In the genomic region with DNA sequence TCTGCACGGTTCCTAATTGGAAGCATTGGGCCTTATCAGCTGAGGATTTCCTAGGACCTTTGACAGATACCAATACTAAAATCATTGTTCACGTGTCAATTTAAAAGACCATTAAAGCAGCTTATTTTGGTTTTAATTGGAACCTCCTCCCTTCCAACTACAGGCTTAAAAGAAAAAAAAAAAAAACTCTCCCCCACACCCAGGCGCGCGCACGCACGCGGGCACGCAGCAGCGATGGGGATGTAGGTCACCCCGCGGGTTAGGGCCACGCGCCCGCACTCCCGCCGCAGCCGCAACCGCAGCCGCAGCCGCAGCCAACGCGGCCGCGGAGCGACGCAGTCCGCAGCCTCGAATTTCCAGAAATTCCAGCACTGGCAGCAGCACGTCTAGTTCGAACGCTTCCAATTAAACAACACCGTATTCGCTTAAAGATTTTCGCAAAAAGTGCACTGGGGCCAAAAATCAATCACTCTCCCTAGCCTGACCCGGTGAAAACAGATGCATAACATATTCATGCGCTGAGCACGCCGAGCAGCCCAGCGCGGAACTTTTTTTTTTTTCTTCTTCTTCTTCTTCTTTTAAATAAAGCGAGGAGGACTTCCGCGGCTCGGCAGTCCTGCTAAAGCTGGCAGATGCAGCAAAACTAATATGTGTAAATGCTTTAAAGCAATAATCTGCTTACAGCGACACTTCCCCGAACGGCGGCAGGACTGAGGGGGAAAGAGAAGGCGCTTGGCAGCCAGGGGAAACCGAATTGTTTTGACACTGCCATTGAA, we compare ENCODE assay signal across 10 cellular contexts. TPM values are rescaled to one million over a fixed set of nuclear protein-coding genes. Genes with fewer than 3 reads are reported as not detected.
A peak's percentile ranks its signal among the peaks of the same experiment; 100 is the strongest.
DNase-seq lines count a peak whose midpoint lies in the region; ATAC-seq and TF ChIP-seq lines count a peak whose summit lies in the region.
"Had no signal": no experiment of that assay in that cellular context is flagged by ENCODE, and none has a peak within 500 bp of the region (broad histone marks: within the 10 kb centered on the region; RNA-seq: fewer than 3 reads in every experiment).

No MANE protein-coding gene starts in this region.

- H3K36me3 Mint-ChIP-seq in activated naive CD4-positive, alpha-beta T cell treated with anti-CD3 and anti-CD28 coated beads for 36 hours (ENCODE audit: low read depth), result peaks cover 3% of the 10 kb centered on the region
- H3K36me3 Mint-ChIP-seq in T-helper 17 cell (ENCODE audit: low read depth), result peaks cover 7% of the 10 kb centered on the region
- H3K36me3 Mint-ChIP-seq in stimulated activated naive B cell treated with anti-CD40 and anti-IgM and Interleukin-4, amounts not matched to agents 10 μg/mL and 1 μg/mL and 100 μg/mL, for 72 hours, result peaks cover 9 to 11% of the 10 kb centered on the region in 2 donors

- POLR2A ChIA-PET in PC-9 (lab: Charles Lee; ENCODE audit: unreplicated experiment), result interaction anchor here (0.6 kb wide), 1 partner anchor 10 kb away, joined by 3 read pairs; no protein-coding TSS in a partner anchor

- TF ChIP-seq CTCF in fibroblast of the aortic adventitia (IDR thresholded peaks at IDR 0.05; ENCODE audit: insufficient read depth, low read length) (no peak), PC-9 (conservative IDR thresholded peaks at IDR 0.05) (no peak)

- H3K4me3 Mint-ChIP-seq in activated naive CD4-positive, alpha-beta T cell treated with anti-CD3 and anti-CD28 coated beads for 36 hours, result peak overlapping the region; percentile 49
- H3K4me3 Mint-ChIP-seq in T-helper 17 cell, result peak overlapping the region; percentile 78
- peak overlapping the region; percentile 72 to 83 for H3K4me3 Mint-ChIP-seq in stimulated activated naive B cell treated with anti-CD40 and anti-IgM and Interleukin-4, amounts not matched to agents 10 μg/mL and 1 μg/mL and 100 μg/mL, for 72 hours

- H3K27ac ChIP-seq in PC-9, result no peak overlapping the region

- no peak overlapping the region for H2AFZ ChIP-seq in PC-9

- H3K9me3 ChIP-seq in T-helper 17 cell (ENCODE audit: control insufficient read depth, low read length, poor library complexity, severe bottlenecking), result peaks cover 4% of the 10 kb centered on the region
- H3K9me3 ChIP-seq in PC-9 (ENCODE audit: insufficient read depth, low read depth), result no peaks in the 10 kb centered on the region

- intact Hi-C loops in activated naive CD4-positive, alpha-beta T cell treated with anti-CD3 and anti-CD28 coated beads for 36 hours (cut with micrococcal nuclease), result no loop called here
- intact Hi-C loops in PC-9 (cut with micrococcal nuclease; ENCODE audit: unreplicated experiment), result no loop called here

- peaks cover 82% of the 10 kb centered on the region for H3K27me3 Mint-ChIP-seq in activated naive CD4-positive, alpha-beta T cell treated with anti-CD3 and anti-CD28 coated beads for 36 hours (ENCODE audit: low read depth)
- H3K27me3 Mint-ChIP-seq in T-helper 17 cell, result peaks cover 87% of the 10 kb centered on the region
- peaks cover 79 to 86% of the 10 kb centered on the region in 2 donors for H3K27me3 Mint-ChIP-seq in stimulated activated naive B cell treated with anti-CD40 and anti-IgM and Interleukin-4, amounts not matched to agents 10 μg/mL and 1 μg/mL and 100 μg/mL, for 72 hours

- H3K27me3 ChIP-seq in PC-9 (ENCODE audit: insufficient read depth, low read depth), result no peaks in the 10 kb centered on the region

- H3K9me3 Mint-ChIP-seq in activated naive CD4-positive, alpha-beta T cell treated with anti-CD3 and anti-CD28 coated beads for 36 hours, result no peaks in the 10 kb centered on the region
- H3K9me3 Mint-ChIP-seq in stimulated activated naive B cell treated with anti-CD40 and anti-IgM and Interleukin-4, amounts not matched to agents 10 μg/mL and 1 μg/mL and 100 μg/mL, for 72 hours, result peaks cover 3 to 7% of the 10 kb centered on the region in 2 donors

- H3F3A ChIP-seq in PC-9 (ENCODE audit: insufficient read depth, low read depth), result no peaks in the 10 kb centered on the region

- H3K36me3 ChIP-seq in PC-9 (ENCODE audit: low read depth), result no peaks in the 10 kb centered on the region

- peak; percentile 18 for ATAC-seq in T-helper 17 cell
- no peak for ATAC-seq in stimulated activated naive B cell treated with anti-CD40 and anti-IgM and Interleukin-4, amounts not matched to agents 10 μg/mL and 1 μg/mL and 100 μg/mL, for 72 hours (replicated peaks)
- ATAC-seq: left lobe of liver had no signal

- DNase-seq in activated naive CD4-positive, alpha-beta T cell treated with anti-CD3 and anti-CD28 coated beads for 36 hours, result no peak
- DNase-seq in activated naive CD4-positive, alpha-beta T cell treated with anti-CD3 and anti-CD28 coated beads, Interleukin-2, amount 50 U/mL, for 16 hours, result no peak
- DNase-seq in T-helper 17 cell (no peak), fibroblast of the aortic adventitia (ENCODE audit: low read depth) (peak; percentile 10), cortex of kidney (lab: John Stamatoyannopoulos, UW) (no peak), kidney glomerular epithelial cell (lab: John Stamatoyannopoulos, UW) (no peak), PC-9 (no peak)
- DNase-seq in stimulated activated naive B cell treated with anti-CD40 and anti-IgM and Interleukin-4, amounts not matched to agents 10 μg/mL and 1 μg/mL and 100 μg/mL, for 72 hours, result no peak
- DNase-seq: NCI-H345 had no signal

- H3K4me2 ChIP-seq in PC-9, result no peak overlapping the region

- no peaks in the 10 kb centered on the region for H4K20me1 ChIP-seq in PC-9 (ENCODE audit: insufficient read depth)

- no peaks in the 10 kb centered on the region for H3K79me2 ChIP-seq in PC-9 (ENCODE audit: low read depth)

- no peaks in the 10 kb centered on the region for H3K9me2 ChIP-seq in PC-9 (ENCODE audit: insufficient read depth)

- peak overlapping the region; percentile 13 for H3K27ac Mint-ChIP-seq in activated naive CD4-positive, alpha-beta T cell treated with anti-CD3 and anti-CD28 coated beads for 36 hours
- peak overlapping the region; percentile 5 for H3K27ac Mint-ChIP-seq in T-helper 17 cell
- peak overlapping the region; percentile 83 for H3K27ac Mint-ChIP-seq in stimulated activated naive B cell treated with anti-CD40 and anti-IgM and Interleukin-4, amounts not matched to agents 10 μg/mL and 1 μg/mL and 100 μg/mL, for 72 hours

- CTCF ChIA-PET in activated naive CD4-positive, alpha-beta T cell treated with anti-CD3 and anti-CD28 coated beads for 36 hours (lab: Charles Lee), result interaction anchor here (0.7 to 2.2 kb wide), 8 partner anchors 9 to 435 kb away, joined by 3 to 8 read pairs (median 4); no protein-coding TSS in a partner anchor
- CTCF ChIA-PET in PC-9 (lab: Charles Lee), result no interaction called here

- BruUV-seq in PC-9 (replicated peaks; lab: Mats Ljungman, UMichigan), result no TSS peak

- H3K4me3 ChIP-seq in fibroblast of the aortic adventitia (ENCODE audit: low read depth, low read length), result peak overlapping the region; percentile 10
- H3K4me3 ChIP-seq in PC-9, result no peak overlapping the region

- no peaks in the 10 kb centered on the region for H3K4me1 ChIP-seq in PC-9 (replicated peaks; ENCODE audit: insufficient read depth)

- H3K4me1 Mint-ChIP-seq in activated naive CD4-positive, alpha-beta T cell treated with anti-CD3 and anti-CD28 coated beads for 36 hours (ENCODE audit: low read depth), result peaks cover 38% of the 10 kb centered on the region
- peaks cover 22% of the 10 kb centered on the region for H3K4me1 Mint-ChIP-seq in T-helper 17 cell
- H3K4me1 Mint-ChIP-seq in stimulated activated naive B cell treated with anti-CD40 and anti-IgM and Interleukin-4, amounts not matched to agents 10 μg/mL and 1 μg/mL and 100 μg/mL, for 72 hours, result peaks cover 29 to 31% of the 10 kb centered on the region in 2 donors

RNA-seq across cellular contexts. Expression of a gene that starts 13.3 kb away (rescaled TPM):
- total RNA-seq in activated naive CD4-positive, alpha-beta T cell treated with anti-CD3 and anti-CD28 coated beads for 36 hours, result not detected
- total RNA-seq in T-helper 17 cell, result not detected
- not detected in 2 replicates for total RNA-seq in fibroblast of the aortic adventitia (ENCODE audit: low replicate concordance)
- total RNA-seq in PC-9 (2021), result not detected in 2 replicates
- total RNA-seq: left lobe of liver had no signal

Comparison
In these comparisons a context has a peak if more than half of its experiments do, and no peak if none do; other contexts are left out.
1. H3K27ac Mint-ChIP-seq: peak in every context shown above with its lines; median percentile 83 in stimulated activated naive B cell treated with anti-CD40 and anti-IgM and Interleukin-4, amounts not matched to agents 10 μg/mL and 1 μg/mL and 100 μg/mL, for 72 hours; 13 in activated naive CD4-positive, alpha-beta T cell treated with anti-CD3 and anti-CD28 coated beads for 36 hours; 5 in T-helper 17 cell.